1 cellular context compared by ENCODE assay signal in the genomic region with DNA sequence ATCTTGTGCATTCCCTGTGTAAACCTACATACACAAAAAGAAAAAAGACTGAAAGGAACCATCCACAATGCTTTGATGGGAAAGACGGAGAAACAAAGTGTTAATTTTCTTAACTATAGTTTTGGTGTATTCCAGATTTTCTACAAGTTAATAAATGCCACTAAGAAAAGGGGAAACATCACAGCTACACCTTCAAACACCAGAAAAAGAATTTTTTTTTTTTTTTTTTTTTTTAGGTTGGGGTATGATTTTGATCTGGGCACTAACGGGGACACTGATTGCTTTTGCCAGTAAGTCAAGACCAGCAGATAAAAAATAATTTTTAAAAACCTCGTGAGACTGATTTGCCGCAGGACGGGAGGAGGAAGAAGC.
TF ChIP-seq lines count a peak whose summit lies in the region.

No MANE protein-coding gene starts in this region.

TF ChIP-seq in endothelial cell of umbilical vein, 7 proteins besides CTCF, POLR2A, EP300 and RAD21:
- no peak for TF ChIP-seq MYC (IDR thresholded peaks at IDR 0.05; ENCODE audit: low read depth, low read length)
- TF ChIP-seq FOS (IDR thresholded peaks at IDR 0.05; ENCODE audit: borderline replicate concordance, insufficient read depth, low read length) = no peak
- no peak for TF ChIP-seq JUN (IDR thresholded peaks at IDR 0.05; ENCODE audit: borderline replicate concordance, insufficient read depth, insufficient read length, low read depth)
- TF ChIP-seq POLR2AphosphoS5 (IDR thresholded peaks at IDR 0.05; ENCODE audit: insufficient read depth, low read depth, low read length) = no peak
- no peak for TF ChIP-seq GATA2 (IDR thresholded peaks at IDR 0.05; ENCODE audit: insufficient read depth, insufficient read length, low read depth, low read length)
- TF ChIP-seq, protein P1, sequence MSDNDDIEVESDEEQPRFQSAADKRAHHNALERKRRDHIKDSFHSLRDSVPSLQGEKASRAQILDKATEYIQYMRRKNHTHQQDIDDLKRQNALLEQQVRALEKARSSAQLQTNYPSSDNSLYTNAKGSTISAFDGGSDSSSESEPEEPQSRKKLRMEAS (IDR thresholded peaks at IDR 0.05; ENCODE audit: insufficient read depth, insufficient read length) = no peak
- no peak for TF ChIP-seq EZH2 (IDR thresholded peaks at IDR 0.05; ENCODE audit: borderline replicate concordance, low read depth, low read length, severe bottlenecking)
